9 cellular contexts compared by ENCODE assay signal in genomic region chr19:35142531-35143230, GRCh38. TPM values are rescaled to one million over a fixed set of nuclear protein-coding genes. Genes with fewer than 3 reads are reported as not detected.
A peak's percentile ranks its signal among the peaks of the same experiment; 100 is the strongest.
DNase-seq lines count a peak whose midpoint lies in the region; ATAC-seq, FAIRE-seq and TF ChIP-seq lines count a peak whose summit lies in the region.
"Had no signal": no experiment of that assay in that cellular context is flagged by ENCODE, and none has a peak within 500 bp of the region (broad histone marks: within the 10 kb centered on the region; RNA-seq: fewer than 3 reads in every experiment).

No MANE protein-coding gene starts in this region.

- no peaks in the 10 kb centered on the region for H3K9me3 Mint-ChIP-seq in T-helper 2 cell treated with Interferon-gamma antibody and Interleukin-4, amounts not matched to agents 5 μg/mL and 100 μg/mL, for 36 hours
- H3K9me3 Mint-ChIP-seq in astrocyte (ENCODE audit: unreplicated experiment) = no peaks in the 10 kb centered on the region

- peak overlapping the region; percentile 3; the same call in 1 of the 2 replicates for H3K27ac ChIP-seq in HCT116 (ENCODE audit: low read depth, low read length)
- no peak overlapping the region for H3K27ac ChIP-seq in astrocyte (ENCODE audit: low read depth, low read length)
- H3K27ac ChIP-seq: parathyroid adenoma had no signal

- no peaks in the 10 kb centered on the region for H3K9me3 ChIP-seq in HCT116 (ENCODE audit: control insufficient read depth in 1 of 2, insufficient read depth in 1 of 2, low read depth in 1 of 2, low read length in 2 of 2)
- no peaks in the 10 kb centered on the region for H3K9me3 ChIP-seq in astrocyte (ENCODE audit: insufficient read depth, low read depth, low read length)

- peak; percentile 56 for TF ChIP-seq RAD21 in HCT116 (IDR thresholded peaks at IDR 0.05; ENCODE audit: low read depth)

- TF ChIP-seq POLR2A in HCT116 (IDR thresholded peaks at IDR 0.05; ENCODE audit: borderline replicate concordance, extremely low read depth, insufficient read depth, insufficient read length) = no peak

- H4K20me1 ChIP-seq in HCT116 (ENCODE audit: insufficient read depth) (no peaks in the 10 kb centered on the region), astrocyte (ENCODE audit: insufficient read depth, low read length) (peaks cover 4% of the 10 kb centered on the region)

- ATAC-seq in HCT116 (peak; percentile 39), HG03139 (IDR thresholded peaks at IDR 0.05; ENCODE audit: unreplicated experiment) (no peak)

- RAD21 ChIA-PET in HCT116 (lab: Charles Lee; ENCODE audit: low non-redundant PET in 1 of 2, low total read pairs in 2 of 2, uncharacterized antibody in 2 of 2, unreplicated experiment in 2 of 2) = interaction anchor here (1.0 to 2.3 kb wide), 4 partner anchors 21 to 98 kb away, joined by 5 to 25 read pairs (median 15); no protein-coding TSS in a partner anchor

- intact Hi-C loops in HCT116 (cut with micrococcal nuclease) = no loop called here

- H3K27ac Mint-ChIP-seq in T-helper 2 cell treated with Interferon-gamma antibody and Interleukin-4, amounts not matched to agents 5 μg/mL and 100 μg/mL, for 36 hours = no peak overlapping the region
- no peak overlapping the region for H3K27ac Mint-ChIP-seq in astrocyte (ENCODE audit: unreplicated experiment)

- no TSS peak for BruUV-seq in HCT116 (replicated peaks; lab: Mats Ljungman, UMichigan)

- H3K36me3 Mint-ChIP-seq in T-helper 2 cell treated with Interferon-gamma antibody and Interleukin-4, amounts not matched to agents 5 μg/mL and 100 μg/mL, for 36 hours (ENCODE audit: low read depth) = no peaks in the 10 kb centered on the region
- no peaks in the 10 kb centered on the region for H3K36me3 Mint-ChIP-seq in astrocyte (ENCODE audit: low read depth, unreplicated experiment)

- H3K9ac ChIP-seq in HCT116 (ENCODE audit: low read length) (peak overlapping the region; percentile 46), astrocyte (ENCODE audit: low read length) (no peak overlapping the region)
- H3K9ac ChIP-seq: parathyroid adenoma had no signal

- peak overlapping the region; percentile 61 for H3K4me3 Mint-ChIP-seq in T-helper 2 cell treated with Interferon-gamma antibody and Interleukin-4, amounts not matched to agents 5 μg/mL and 100 μg/mL, for 36 hours
- no peak overlapping the region for H3K4me3 Mint-ChIP-seq in astrocyte (ENCODE audit: unreplicated experiment)

- H3K4me1 ChIP-seq in HCT116 (ENCODE audit: control insufficient read depth in 1 of 2, insufficient read depth in 2 of 2, low read length in 2 of 2) = peaks cover 22 to 35% of the 10 kb centered on the region in 2 experiments
- peaks cover 4% of the 10 kb centered on the region for H3K4me1 ChIP-seq in astrocyte (ENCODE audit: insufficient read depth, low read length)

- peak; percentile 26 to 60 (median 32); a peak in 3 of 6 replicates for TF ChIP-seq CTCF in HCT116 (IDR thresholded peaks at IDR 0.05 in 2 of 3, conservative IDR thresholded peaks at IDR 0.05 in 1 of 3; ENCODE audit: borderline replicate concordance in 1 of 3, insufficient read depth in 1 of 3, low read depth in 2 of 3, low read length in 2 of 3)
- TF ChIP-seq CTCF in astrocyte (IDR thresholded peaks at IDR 0.05; ENCODE audit: insufficient read depth, low read depth, low read length) = no peak
- peak; percentile 65 for TF ChIP-seq CTCF in kidney epithelial cell (IDR thresholded peaks at IDR 0.05; ENCODE audit: insufficient read depth, low read length, poor library complexity, severe bottlenecking)

- H3K4me1 Mint-ChIP-seq in T-helper 2 cell treated with Interferon-gamma antibody and Interleukin-4, amounts not matched to agents 5 μg/mL and 100 μg/mL, for 36 hours (ENCODE audit: low read depth) = peaks cover 21% of the 10 kb centered on the region
- H3K4me1 Mint-ChIP-seq in astrocyte (ENCODE audit: low read depth, unreplicated experiment) = peaks cover 11% of the 10 kb centered on the region

- H3K79me2 ChIP-seq in HCT116 (ENCODE audit: insufficient read depth, low read length) (no peaks in the 10 kb centered on the region), astrocyte (ENCODE audit: insufficient read depth, low read length) (no peaks in the 10 kb centered on the region)
- H3K79me2 ChIP-seq: parathyroid adenoma had no signal

- H3K4me3 ChIP-seq in HCT116 (replicated peaks in 1 of 2; ENCODE audit: low read depth in 1 of 2, low read length in 2 of 2) = peak overlapping the region; percentile 49 to 66
- no peak overlapping the region for H3K4me3 ChIP-seq in astrocyte (ENCODE audit: insufficient read depth, low read depth, low read length)
- no peak overlapping the region for H3K4me3 ChIP-seq in kidney epithelial cell (ENCODE audit: low read depth, low read length)

- H3K9me2 ChIP-seq in HCT116 (ENCODE audit: insufficient read depth) = no peaks in the 10 kb centered on the region

- DNase-seq in AG08395 (ENCODE audit: low spot score) (peak; percentile 43), HCT116 (ENCODE audit: low read depth, low spot score) (no peak), astrocyte (ENCODE audit: low read depth) (no peak), kidney epithelial cell (ENCODE audit: low read depth) (no peak), GF-D8 (lab: John Stamatoyannopoulos, UW) (no peak)
- peak; percentile 44 for DNase-seq in T-helper 2 cell treated with Interferon-gamma antibody and Interleukin-4, amounts not matched to agents 5 μg/mL and 100 μg/mL, for 36 hours (ENCODE audit: low spot score)
- DNase-seq in stimulated activated CD8-positive, alpha-beta memory T cell treated with anti-CD3 and anti-CD28 coated beads, Interleukin-12 subunit alpha, Interleukin-12 subunit beta, amount 100 ng/mL, for 4 hours (ENCODE audit: low read depth) = peak; percentile 47

- no peaks in the 10 kb centered on the region for H3K27me3 ChIP-seq in HCT116 (ENCODE audit: insufficient read depth, low read length)
- peaks cover 27% of the 10 kb centered on the region for H3K27me3 ChIP-seq in astrocyte (ENCODE audit: insufficient read depth, low read length)
- H3K27me3 ChIP-seq in kidney epithelial cell (ENCODE audit: control insufficient read depth, insufficient read depth, low read length) = peaks cover 66% of the 10 kb centered on the region

- CTCF ChIA-PET in HCT116 (lab: Charles Lee) = interaction anchor here (0.6 to 2.7 kb wide), 14 partner anchors 9 to 788 kb away, joined by 3 to 46 read pairs (median 6); partner anchors contain the start of gene FXYD5

- H3K36me3 ChIP-seq in HCT116 (ENCODE audit: control insufficient read depth in 1 of 2, insufficient read depth in 2 of 2, low read length in 2 of 2) (no peaks in the 10 kb centered on the region), astrocyte (ENCODE audit: insufficient read depth, low read length) (no peaks in the 10 kb centered on the region), kidney epithelial cell (ENCODE audit: control insufficient read depth, insufficient read depth, low read length) (no peaks in the 10 kb centered on the region)

- FAIRE-seq in astrocyte (lab: Jason Lieb, UNC) = no peak

- H2AFZ ChIP-seq in HCT116 (ENCODE audit: low read depth, low read length, poor library complexity, severe bottlenecking) (no peak overlapping the region), astrocyte (ENCODE audit: low read depth, low read length) (no peak overlapping the region)
- H2AFZ ChIP-seq: parathyroid adenoma had no signal

- H3K27me3 Mint-ChIP-seq in T-helper 2 cell treated with Interferon-gamma antibody and Interleukin-4, amounts not matched to agents 5 μg/mL and 100 μg/mL, for 36 hours (ENCODE audit: low read depth) = peaks cover 35% of the 10 kb centered on the region
- H3K27me3 Mint-ChIP-seq in astrocyte (ENCODE audit: low read depth, unreplicated experiment) = peaks cover 32% of the 10 kb centered on the region

- H3K4me2 ChIP-seq in HCT116 (ENCODE audit: low read length) (peak overlapping the region; percentile 95), astrocyte (ENCODE audit: low read length) (peak overlapping the region; percentile 36)

- POLR2A ChIA-PET in HCT116 (lab: Charles Lee) = interaction anchor here (1.3 kb wide), 1 partner anchor 36 kb away, joined by 3 read pairs; no protein-coding TSS in a partner anchor

TF ChIP-seq in HCT116, 20 proteins besides CTCF, POLR2A, EP300 and RAD21 (continues in another document):
- TF ChIP-seq YY1 (IDR thresholded peaks at IDR 0.05; ENCODE audit: extremely low read depth, insufficient replicate concordance, low read depth, low read length) = no peak
- no peak for TF ChIP-seq EZH2phosphoT487 (IDR thresholded peaks at IDR 0.05; ENCODE audit: borderline replicate concordance)
- TF ChIP-seq ZNF274 (IDR thresholded peaks at IDR 0.05; ENCODE audit: low read depth, low read length) = no peak

RNA-seq across cellular contexts. Expression of gene FXYD7, which starts 0.4 kb away (rescaled TPM):
- total RNA-seq in HCT116 (2021; ENCODE audit: unreplicated experiment) (0.71 TPM), astrocyte (0.65 TPM in 1 of 2 replicates, not detected in the other), kidney epithelial cell (not detected in 2 replicates)
- polyA plus RNA-seq in HCT116 (2012) = 0.46 and 0.52 TPM in 2 replicates

RNA-seq across cellular contexts. Expression of gene FXYD1, which starts 4.1 kb away (rescaled TPM):
- 7.8 TPM for total RNA-seq in HCT116 (2021; ENCODE audit: unreplicated experiment)
- 8.7 and 12.0 TPM in 2 replicates for polyA plus RNA-seq in HCT116 (2012)
- 0.52 and 1.1 TPM in 2 replicates for total RNA-seq in astrocyte
- total RNA-seq in kidney epithelial cell = not detected in 2 replicates

RNA-seq across cellular contexts. Expression of gene LGI4, which starts 7.8 kb away (rescaled TPM):
- total RNA-seq in HCT116 (2021; ENCODE audit: unreplicated experiment) (0.32 TPM), astrocyte (0.20 and 0.29 TPM in 2 replicates), kidney epithelial cell (not detected in 2 replicates)
- polyA plus RNA-seq in HCT116 (2012) = 0.94 and 1.4 TPM in 2 replicates

RNA-seq across cellular contexts. Expression of gene FXYD5, which starts 11.9 kb away (rescaled TPM):
- total RNA-seq in HCT116 (2021; ENCODE audit: unreplicated experiment) (123 TPM), astrocyte (96.9 and 108 TPM in 2 replicates), kidney epithelial cell (135 and 153 TPM in 2 replicates)
- polyA plus RNA-seq in HCT116 (2012) = 416 TPM in 2 replicates

RNA-seq across cellular contexts. Expression of gene FXYD3, which starts 27.1 kb away (rescaled TPM):
- 17.4 TPM for total RNA-seq in HCT116 (2021; ENCODE audit: unreplicated experiment)
- 28.6 and 32.2 TPM in 2 replicates for polyA plus RNA-seq in HCT116 (2012)
- total RNA-seq in astrocyte = not detected in 2 replicates
- 0.50 and 0.89 TPM in 2 replicates for total RNA-seq in kidney epithelial cell

Comparison
In these comparisons a context has a peak if more than half of its experiments do, and no peak if none do; other contexts are left out.
1. DNase-seq: peak in AG08395 (single experiment), T-helper 2 cell treated with Interferon-gamma antibody and Interleukin-4, amounts not matched to agents 5 μg/mL and 100 μg/mL, for 36 hours (single experiment) and stimulated activated CD8-positive, alpha-beta memory T cell treated with anti-CD3 and anti-CD28 coated beads, Interleukin-12 subunit alpha, Interleukin-12 subunit beta, amount 100 ng/mL, for 4 hours (single experiment); none in HCT116 (single experiment), astrocyte (single experiment), kidney epithelial cell (single experiment) and GF-D8 (single experiment).
2. H3K4me3 ChIP-seq: peak in HCT116 (2 of 2); none in astrocyte (single experiment) and kidney epithelial cell (single experiment).